24 cellular contexts compared by ENCODE assay signal in the genomic region with DNA sequence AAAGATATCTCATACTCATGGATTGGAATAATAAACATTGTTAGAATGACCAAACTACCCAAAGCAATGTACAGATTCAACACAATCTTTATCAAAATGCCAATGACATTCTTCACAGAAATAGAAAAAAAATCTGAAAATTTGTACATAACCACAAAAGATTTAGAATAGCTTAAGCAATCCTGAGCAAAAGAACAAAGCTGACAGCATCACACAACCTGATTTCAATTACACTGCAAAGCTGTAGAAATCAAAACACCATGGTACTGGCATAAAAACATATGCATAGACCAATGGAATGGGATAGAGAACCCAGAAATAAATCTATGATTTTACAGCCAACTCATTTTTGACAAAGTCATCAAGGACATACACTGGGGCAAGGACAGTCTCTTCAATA.
"Had no signal": no experiment of that assay in that cellular context is flagged by ENCODE, and none has a peak within 500 bp of the region (broad histone marks: within the 10 kb centered on the region; RNA-seq: fewer than 3 reads in every experiment).

No MANE protein-coding gene starts in this region.

- H3K27me3 ChIP-seq: left lung, neural progenitor cell, neutrophil, ovary, right atrium auricular region, tibial nerve, uterus had no signal

- H2AFZ ChIP-seq: hepatocyte, neural progenitor cell had no signal

- H3K9ac ChIP-seq: neural progenitor cell had no signal

- H3K4me2 ChIP-seq: hepatocyte, neural progenitor cell had no signal

- H3K9me3 ChIP-seq: left lung, neutrophil, ovary, right atrium auricular region, tibial nerve, uterus had no signal

- H3K79me2 ChIP-seq: hepatocyte had no signal

- H3K4me1 ChIP-seq: heart right ventricle, left lung, neural progenitor cell, right atrium auricular region, tibial nerve, uterus had no signal

- H3K27ac ChIP-seq: heart right ventricle, hepatocyte, left lung, neural progenitor cell, neutrophil, ovary, right atrium auricular region, skin epidermis, tibial nerve, uterus had no signal

- FAIRE-seq: keratinocyte had no signal

- DNase-seq: heart right ventricle; left colon; left lung; mesendoderm; naive B cell; natural killer cell; nephron progenitor cell; occipital lobe; ovary; stimulated activated CD4-positive, alpha-beta T cell treated with anti-CD3 and anti-CD28 coated beads, Interleukin-12 subunit alpha, Interleukin-12 subunit beta, amount 100 ng/mL, for 4 hours; stimulated activated CD4-positive, alpha-beta T cell treated with anti-CD3 and anti-CD28 coated beads, Interleukin-15, amount 100 ng/mL, for 24 hours; stimulated activated CD4-positive, alpha-beta T cell treated with anti-CD3 and anti-CD28 coated beads, Interleukin-2, amount 100 ng/mL, for 24 hours; stimulated activated CD4-positive, alpha-beta T cell treated with anti-CD3 and anti-CD28 coated beads, Interleukin-4, amount 100 ng/mL, for 1 hour; stimulated activated naive CD4-positive, alpha-beta T cell; stimulated activated naive CD8-positive, alpha-beta T cell treated with anti-CD3 and anti-CD28 coated beads, Interleukin-15, amount 100 ng/mL, for 72 hours; uterus had no signal

- H3K4me3 ChIP-seq: heart right ventricle, hepatocyte, left lung, lung, neural progenitor cell, ovary, right atrium auricular region, skin epidermis, tibial nerve, uterus had no signal

- H3K36me3 ChIP-seq: heart right ventricle, left lung, neural progenitor cell, neutrophil, ovary, right atrium auricular region, tibial nerve, uterus had no signal
